2 cellular contexts compared by ENCODE assay signal in the genomic region with DNA sequence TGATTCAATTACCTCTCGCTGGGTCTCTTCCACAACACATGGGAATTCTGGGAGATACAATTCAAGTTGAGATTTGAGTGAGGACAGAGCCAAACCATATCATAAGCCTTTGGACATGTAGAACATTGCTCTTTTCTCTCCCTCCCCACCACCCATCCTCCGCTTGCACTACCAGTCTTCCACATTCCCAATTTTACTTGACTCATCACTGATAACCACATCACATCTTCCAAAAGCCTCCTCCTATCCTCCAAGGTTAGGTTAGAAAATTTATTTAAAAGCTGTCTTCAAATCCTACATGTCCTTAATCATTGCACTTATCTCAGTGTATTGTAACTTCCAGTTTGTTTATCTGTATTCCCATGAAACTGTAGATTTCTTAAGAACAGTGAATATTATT.
TF ChIP-seq lines count a peak whose summit lies in the region.

No MANE protein-coding gene starts in this region.

TF ChIP-seq in A549, 52 proteins besides CTCF, POLR2A, EP300 and RAD21 (continued from another document):
- TF ChIP-seq, protein P1, sequence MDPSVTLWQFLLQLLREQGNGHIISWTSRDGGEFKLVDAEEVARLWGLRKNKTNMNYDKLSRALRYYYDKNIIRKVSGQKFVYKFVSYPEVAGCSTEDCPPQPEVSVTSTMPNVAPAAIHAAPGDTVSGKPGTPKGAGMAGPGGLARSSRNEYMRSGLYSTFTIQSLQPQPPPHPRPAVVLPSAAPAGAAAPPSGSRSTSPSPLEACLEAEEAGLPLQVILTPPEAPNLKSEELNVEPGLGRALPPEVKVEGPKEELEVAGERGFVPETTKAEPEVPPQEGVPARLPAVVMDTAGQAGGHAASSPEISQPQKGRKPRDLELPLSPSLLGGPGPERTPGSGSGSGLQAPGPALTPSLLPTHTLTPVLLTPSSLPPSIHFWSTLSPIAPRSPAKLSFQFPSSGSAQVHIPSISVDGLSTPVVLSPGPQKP (IDR thresholded peaks at IDR 0.05; ENCODE audit: low read depth, low read length), result no peak
- TF ChIP-seq, protein P2, sequence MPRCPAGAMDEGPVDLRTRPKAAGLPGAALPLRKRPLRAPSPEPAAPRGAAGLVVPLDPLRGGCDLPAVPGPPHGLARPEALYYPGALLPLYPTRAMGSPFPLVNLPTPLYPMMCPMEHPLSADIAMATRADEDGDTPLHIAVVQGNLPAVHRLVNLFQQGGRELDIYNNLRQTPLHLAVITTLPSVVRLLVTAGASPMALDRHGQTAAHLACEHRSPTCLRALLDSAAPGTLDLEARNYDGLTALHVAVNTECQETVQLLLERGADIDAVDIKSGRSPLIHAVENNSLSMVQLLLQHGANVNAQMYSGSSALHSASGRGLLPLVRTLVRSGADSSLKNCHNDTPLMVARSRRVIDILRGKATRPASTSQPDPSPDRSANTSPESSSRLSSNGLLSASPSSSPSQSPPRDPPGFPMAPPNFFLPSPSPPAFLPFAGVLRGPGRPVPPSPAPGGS (IDR thresholded peaks at IDR 0.05), result no peak
- no peak for TF ChIP-seq ZSCAN20 (CRISPR knock-in tag; IDR thresholded peaks at IDR 0.05)
- no peak for TF ChIP-seq ZFP36 (IDR thresholded peaks at IDR 0.05; ENCODE audit: borderline replicate concordance, partially characterized antibody)
- TF ChIP-seq JUN (IDR thresholded peaks at IDR 0.05), result no peak
- no peak for TF ChIP-seq FOXS1 (CRISPR knock-in tag; IDR thresholded peaks at IDR 0.05)
- no peak for TF ChIP-seq NFE2L2 (conservative IDR thresholded peaks at IDR 0.05; ENCODE audit: low read length)
- no peak for TF ChIP-seq SREBF2 (IDR thresholded peaks at IDR 0.05)
- TF ChIP-seq FOSL2 (IDR thresholded peaks at IDR 0.05), result no peak
- TF ChIP-seq FOSL2 (CRISPR knock-in tag; IDR thresholded peaks at IDR 0.05), result no peak
- no peak for TF ChIP-seq HOXB5 (CRISPR knock-in tag; IDR thresholded peaks at IDR 0.05)
- TF ChIP-seq MYC (IDR thresholded peaks at IDR 0.05; ENCODE audit: borderline replicate concordance, low read length), result no peak
- no peak for TF ChIP-seq CEBPB (IDR thresholded peaks at IDR 0.05)
- TF ChIP-seq KDM5A (IDR thresholded peaks at IDR 0.05), result no peak
- no peak for TF ChIP-seq HOXA7 (CRISPR knock-in tag; IDR thresholded peaks at IDR 0.05)
- TF ChIP-seq, protein P3, sequence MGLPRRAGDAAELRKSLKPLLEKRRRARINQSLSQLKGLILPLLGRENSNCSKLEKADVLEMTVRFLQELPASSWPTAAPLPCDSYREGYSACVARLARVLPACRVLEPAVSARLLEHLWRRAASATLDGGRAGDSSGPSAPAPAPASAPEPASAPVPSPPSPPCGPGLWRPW (IDR thresholded peaks at IDR 0.05), result no peak
- TF ChIP-seq, protein P4, sequence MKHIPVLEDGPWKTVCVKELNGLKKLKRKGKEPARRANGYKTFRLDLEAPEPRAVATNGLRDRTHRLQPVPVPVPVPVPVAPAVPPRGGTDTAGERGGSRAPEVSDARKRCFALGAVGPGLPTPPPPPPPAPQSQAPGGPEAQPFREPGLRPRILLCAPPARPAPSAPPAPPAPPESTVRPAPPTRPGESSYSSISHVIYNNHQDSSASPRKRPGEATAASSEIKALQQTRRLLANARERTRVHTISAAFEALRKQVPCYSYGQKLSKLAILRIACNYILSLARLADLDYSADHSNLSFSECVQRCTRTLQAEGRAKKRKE (CRISPR knock-in tag; IDR thresholded peaks at IDR 0.05; ENCODE audit: low read depth), result no peak
- TF ChIP-seq NPAS2 (CRISPR knock-in tag; IDR thresholded peaks at IDR 0.05; ENCODE audit: borderline replicate concordance), result no peak

TF ChIP-seq in HCT116, 20 proteins besides CTCF, POLR2A, EP300 and RAD21 (continued from another document):
- TF ChIP-seq, protein P5, sequence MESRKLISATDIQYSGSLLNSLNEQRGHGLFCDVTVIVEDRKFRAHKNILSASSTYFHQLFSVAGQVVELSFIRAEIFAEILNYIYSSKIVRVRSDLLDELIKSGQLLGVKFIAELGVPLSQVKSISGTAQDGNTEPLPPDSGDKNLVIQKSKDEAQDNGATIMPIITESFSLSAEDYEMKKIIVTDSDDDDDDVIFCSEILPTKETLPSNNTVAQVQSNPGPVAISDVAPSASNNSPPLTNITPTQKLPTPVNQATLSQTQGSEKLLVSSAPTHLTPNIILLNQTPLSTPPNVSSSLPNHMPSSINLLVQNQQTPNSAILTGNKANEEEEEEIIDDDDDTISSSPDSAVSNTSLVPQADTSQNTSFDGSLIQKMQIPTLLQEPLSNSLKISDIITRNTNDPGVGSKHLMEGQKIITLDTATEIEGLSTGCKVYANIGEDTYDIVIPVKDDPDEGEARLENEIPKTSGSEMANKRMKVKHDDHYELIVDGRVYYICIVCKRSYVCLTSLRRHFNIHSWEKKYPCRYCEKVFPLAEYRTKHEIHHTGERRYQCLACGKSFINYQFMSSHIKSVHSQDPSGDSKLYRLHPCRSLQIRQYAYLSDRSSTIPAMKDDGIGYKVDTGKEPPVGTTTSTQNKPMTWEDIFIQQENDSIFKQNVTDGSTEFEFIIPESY (IDR thresholded peaks at IDR 0.05; ENCODE audit: extremely low read depth, insufficient replicate concordance, low read length), result no peak
- TF ChIP-seq, protein P6, sequence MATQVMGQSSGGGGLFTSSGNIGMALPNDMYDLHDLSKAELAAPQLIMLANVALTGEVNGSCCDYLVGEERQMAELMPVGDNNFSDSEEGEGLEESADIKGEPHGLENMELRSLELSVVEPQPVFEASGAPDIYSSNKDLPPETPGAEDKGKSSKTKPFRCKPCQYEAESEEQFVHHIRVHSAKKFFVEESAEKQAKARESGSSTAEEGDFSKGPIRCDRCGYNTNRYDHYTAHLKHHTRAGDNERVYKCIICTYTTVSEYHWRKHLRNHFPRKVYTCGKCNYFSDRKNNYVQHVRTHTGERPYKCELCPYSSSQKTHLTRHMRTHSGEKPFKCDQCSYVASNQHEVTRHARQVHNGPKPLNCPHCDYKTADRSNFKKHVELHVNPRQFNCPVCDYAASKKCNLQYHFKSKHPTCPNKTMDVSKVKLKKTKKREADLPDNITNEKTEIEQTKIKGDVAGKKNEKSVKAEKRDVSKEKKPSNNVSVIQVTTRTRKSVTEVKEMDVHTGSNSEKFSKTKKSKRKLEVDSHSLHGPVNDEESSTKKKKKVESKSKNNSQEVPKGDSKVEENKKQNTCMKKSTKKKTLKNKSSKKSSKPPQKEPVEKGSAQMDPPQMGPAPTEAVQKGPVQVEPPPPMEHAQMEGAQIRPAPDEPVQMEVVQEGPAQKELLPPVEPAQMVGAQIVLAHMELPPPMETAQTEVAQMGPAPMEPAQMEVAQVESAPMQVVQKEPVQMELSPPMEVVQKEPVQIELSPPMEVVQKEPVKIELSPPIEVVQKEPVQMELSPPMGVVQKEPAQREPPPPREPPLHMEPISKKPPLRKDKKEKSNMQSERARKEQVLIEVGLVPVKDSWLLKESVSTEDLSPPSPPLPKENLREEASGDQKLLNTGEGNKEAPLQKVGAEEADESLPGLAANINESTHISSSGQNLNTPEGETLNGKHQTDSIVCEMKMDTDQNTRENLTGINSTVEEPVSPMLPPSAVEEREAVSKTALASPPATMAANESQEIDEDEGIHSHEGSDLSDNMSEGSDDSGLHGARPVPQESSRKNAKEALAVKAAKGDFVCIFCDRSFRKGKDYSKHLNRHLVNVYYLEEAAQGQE (IDR thresholded peaks at IDR 0.05; ENCODE audit: low read depth), result no peak
- TF ChIP-seq, protein P7, sequence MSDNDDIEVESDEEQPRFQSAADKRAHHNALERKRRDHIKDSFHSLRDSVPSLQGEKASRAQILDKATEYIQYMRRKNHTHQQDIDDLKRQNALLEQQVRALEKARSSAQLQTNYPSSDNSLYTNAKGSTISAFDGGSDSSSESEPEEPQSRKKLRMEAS (IDR thresholded peaks at IDR 0.05), result no peak
- TF ChIP-seq EZH2 (IDR thresholded peaks at IDR 0.05) (no peak), ELF1 (IDR thresholded peaks at IDR 0.05; ENCODE audit: borderline replicate concordance, low read depth) (no peak), EZH2phosphoT487 (IDR thresholded peaks at IDR 0.05; ENCODE audit: borderline replicate concordance) (no peak)
